In the genomic region with DNA sequence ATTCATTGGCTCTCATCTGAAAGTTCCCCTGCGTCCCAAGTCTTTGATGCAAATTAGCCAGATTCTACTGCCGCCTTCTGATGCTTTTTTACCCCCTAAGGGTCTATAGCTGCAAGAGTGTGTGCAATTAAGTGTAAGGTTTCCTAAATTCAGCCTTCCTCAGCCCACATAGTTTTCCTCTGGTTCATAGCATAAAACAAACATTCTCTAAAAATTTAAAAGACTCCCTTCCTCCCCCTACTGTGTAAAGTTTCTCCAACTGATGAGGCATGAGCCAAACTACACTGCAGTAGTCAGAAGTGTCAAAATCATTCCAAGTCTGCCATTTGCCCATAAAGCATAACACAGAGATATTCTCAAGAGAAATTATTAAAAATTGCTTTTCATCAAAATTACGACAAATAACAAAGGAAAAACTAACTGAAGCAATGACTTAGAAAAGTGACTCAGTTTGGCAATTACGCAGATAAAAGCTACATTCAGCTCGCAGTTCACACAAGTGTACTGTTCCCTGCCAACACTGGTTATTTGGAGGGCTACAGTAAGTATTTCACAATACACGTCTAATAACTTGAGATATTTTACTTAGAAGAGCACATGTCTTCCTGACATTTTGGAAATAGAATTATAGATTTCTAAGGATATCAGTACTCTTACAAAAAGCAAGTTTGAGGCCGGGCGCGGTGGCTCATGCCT, we compare ENCODE assay signal across 1 cellular context.
TF ChIP-seq lines count a peak whose summit lies in the region.

No MANE protein-coding gene starts in this region.

TF ChIP-seq in IMR-90, 13 proteins besides CTCF, POLR2A, EP300 and RAD21 (continued from another document):
- TF ChIP-seq, protein P1, sequence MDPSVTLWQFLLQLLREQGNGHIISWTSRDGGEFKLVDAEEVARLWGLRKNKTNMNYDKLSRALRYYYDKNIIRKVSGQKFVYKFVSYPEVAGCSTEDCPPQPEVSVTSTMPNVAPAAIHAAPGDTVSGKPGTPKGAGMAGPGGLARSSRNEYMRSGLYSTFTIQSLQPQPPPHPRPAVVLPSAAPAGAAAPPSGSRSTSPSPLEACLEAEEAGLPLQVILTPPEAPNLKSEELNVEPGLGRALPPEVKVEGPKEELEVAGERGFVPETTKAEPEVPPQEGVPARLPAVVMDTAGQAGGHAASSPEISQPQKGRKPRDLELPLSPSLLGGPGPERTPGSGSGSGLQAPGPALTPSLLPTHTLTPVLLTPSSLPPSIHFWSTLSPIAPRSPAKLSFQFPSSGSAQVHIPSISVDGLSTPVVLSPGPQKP (IDR thresholded peaks at IDR 0.05; ENCODE audit: borderline replicate concordance, low read depth, low read length) = no peak
- peak; percentile 80 for TF ChIP-seq CEBPB (IDR thresholded peaks at IDR 0.05; ENCODE audit: low read depth, low read length)
- TF ChIP-seq RCOR1 (IDR thresholded peaks at IDR 0.05; ENCODE audit: insufficient replicate concordance, low read length) = no peak
- TF ChIP-seq FOS (IDR thresholded peaks at IDR 0.05; ENCODE audit: low read depth, low read length) = no peak
